In the genomic region with DNA sequence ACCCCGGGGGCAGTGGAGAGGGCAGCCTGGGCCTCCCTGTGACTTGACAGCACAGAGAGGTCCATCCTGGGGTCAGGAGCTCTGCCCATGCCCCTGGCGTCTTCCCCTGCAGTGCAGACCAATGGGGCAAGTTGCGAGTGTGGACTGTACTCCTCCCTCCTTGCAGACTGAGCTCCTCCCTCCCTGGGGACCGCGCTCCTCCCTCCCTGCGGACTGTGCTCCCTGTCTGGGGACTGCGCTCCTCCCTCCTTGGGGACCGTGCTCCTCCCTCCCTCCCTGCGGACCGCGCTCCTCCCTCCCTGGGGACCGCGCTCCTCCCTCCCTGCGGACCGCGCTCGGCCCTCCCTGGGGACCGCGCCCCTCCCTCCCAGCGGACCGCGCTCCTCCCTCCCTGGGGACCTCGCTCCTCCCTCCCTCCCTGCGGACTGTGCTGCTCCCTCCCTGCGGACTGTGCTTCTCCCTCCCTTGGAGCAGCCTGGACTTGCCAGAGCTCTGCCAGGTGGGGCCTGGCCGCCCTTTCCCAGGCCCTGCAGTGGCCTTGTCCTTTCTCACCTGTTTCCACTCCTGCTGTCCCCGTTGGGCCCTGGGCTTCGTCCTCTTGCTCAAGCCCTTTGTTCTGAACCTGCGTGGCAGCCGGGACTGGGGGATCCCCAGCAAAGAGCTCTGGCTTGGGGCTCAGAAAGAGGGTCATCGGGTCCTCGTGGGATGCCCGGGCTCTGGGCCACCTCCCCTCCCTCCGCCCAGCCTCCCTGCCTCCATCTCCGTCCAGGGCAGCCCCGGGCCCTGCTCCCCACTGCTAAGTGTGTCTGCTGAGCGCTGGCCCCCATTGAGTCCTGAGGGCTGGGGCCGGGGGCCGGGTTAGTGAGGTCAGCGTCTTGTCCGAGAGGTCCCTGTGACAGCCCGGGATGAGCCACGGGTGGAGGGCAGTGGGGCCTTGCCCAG, we compare ENCODE assay signal across 13 cellular contexts. TPM values are rescaled to one million over a fixed set of nuclear protein-coding genes. Genes with fewer than 3 reads are reported as not detected.
A peak's percentile ranks its signal among the peaks of the same experiment; 100 is the strongest.
DNase-seq lines count a peak whose midpoint lies in the region; ATAC-seq, FAIRE-seq and TF ChIP-seq lines count a peak whose summit lies in the region.
"Had no signal": no experiment of that assay in that cellular context is flagged by ENCODE, and none has a peak within 500 bp of the region (broad histone marks: within the 10 kb centered on the region; RNA-seq: fewer than 3 reads in every experiment).

No MANE protein-coding gene starts in this region.

- H4K20me1 ChIP-seq in HCT116 (ENCODE audit: insufficient read depth) = no peaks in the 10 kb centered on the region
- no peaks in the 10 kb centered on the region for H4K20me1 ChIP-seq in keratinocyte (ENCODE audit: control insufficient read depth, extremely low read depth, insufficient read depth, low read length)

- H3K27me3 ChIP-seq in HCT116 (ENCODE audit: insufficient read depth, low read length) (no peaks in the 10 kb centered on the region), keratinocyte (ENCODE audit: control insufficient read depth, extremely low read depth, insufficient read depth, low read length) (peaks cover 18% of the 10 kb centered on the region)
- H3K27me3 ChIP-seq: SJSA1 had no signal

- no peaks in the 10 kb centered on the region; the same call in 1 of the 2 replicates for H3K27me3 Mint-ChIP-seq in WTC11 (ENCODE audit: low read depth)

- intact Hi-C loops in HCT116 (cut with micrococcal nuclease) = no loop called here

- FAIRE-seq in keratinocyte (lab: Jason Lieb, UNC) (peak; percentile 26), GM19239 (lab: Jason Lieb, UNC) (no peak)
- FAIRE-seq: frontal cortex had no signal

- H3K79me2 ChIP-seq in HCT116 (ENCODE audit: insufficient read depth, low read length) (no peaks in the 10 kb centered on the region), keratinocyte (ENCODE audit: control insufficient read depth, insufficient read depth, low read length) (no peaks in the 10 kb centered on the region)

- TF ChIP-seq CTCF in 22Rv1 (IDR thresholded peaks at IDR 0.05) (no peak), HCT116 (IDR thresholded peaks at IDR 0.05 in 2 of 3, conservative IDR thresholded peaks at IDR 0.05 in 1 of 3; ENCODE audit: borderline replicate concordance in 1 of 3, insufficient read depth in 1 of 3, low read depth in 2 of 3, low read length in 2 of 3) (no peak), WTC11 (IDR thresholded peaks at IDR 0.05) (no peak), keratinocyte (optimal IDR thresholded peaks at IDR 0.05 in 1 of 3, IDR thresholded peaks at IDR 0.05 in 1 of 3, conservative IDR thresholded peaks at IDR 0.05 in 1 of 3; ENCODE audit: extremely low read depth in 1 of 3, insufficient read depth in 2 of 3, low read length in 3 of 3) (no peak)

- no peak overlapping the region for H3K27ac Mint-ChIP-seq in WTC11
- H3K27ac Mint-ChIP-seq: activated CD8-positive, alpha-beta T cell treated with anti-CD3 and anti-CD28 coated beads, Interleukin-2, amount 10 ng/mL, durations not matched to agents 7 days and 5 days had no signal

- dilution Hi-C loops in keratinocyte (cut with MboI; ENCODE audit: extremely low pct_ligation_motif_present, low sequenced_read_pairs) = no loop called here

- H3K4me2 ChIP-seq in HCT116 (ENCODE audit: low read length) (no peak overlapping the region), keratinocyte (ENCODE audit: control insufficient read depth, extremely low read depth, insufficient read depth, low read depth, low read length) (peak overlapping the region; percentile 51)

- peaks cover 12% of the 10 kb centered on the region for H3K36me3 Mint-ChIP-seq in WTC11

- TF ChIP-seq POLR2A in HCT116 (IDR thresholded peaks at IDR 0.05; ENCODE audit: borderline replicate concordance, extremely low read depth, insufficient read depth, insufficient read length) = no peak

- CTCF ChIA-PET in HCT116 (lab: Charles Lee) = no interaction called here
- CTCF ChIA-PET in WTC11 (lab: Charles Lee) = interaction anchor here (0.7 to 1.2 kb wide), 3 partner anchors 79 to 150 kb away, joined by 3 read pairs; no protein-coding TSS in a partner anchor

- H3K9ac ChIP-seq in HCT116 (ENCODE audit: low read length) = no peak overlapping the region
- H3K9ac ChIP-seq in keratinocyte (ENCODE audit: control insufficient read depth, extremely low read depth, insufficient read depth, low read length) = no peak overlapping the region

- TF ChIP-seq RAD21 in HCT116 (IDR thresholded peaks at IDR 0.05; ENCODE audit: low read depth) = no peak

- H3K9me3 ChIP-seq in HCT116 (ENCODE audit: control insufficient read depth in 1 of 2, insufficient read depth in 1 of 2, low read depth in 1 of 2, low read length in 2 of 2) (no peaks in the 10 kb centered on the region), keratinocyte (ENCODE audit: control insufficient read depth, low read depth, low read length) (no peaks in the 10 kb centered on the region)
- H3K9me3 ChIP-seq: SJSA1 had no signal

- ATAC-seq in HCT116 (peak; percentile 12; the same call in 1 of the 2 replicates), WTC11 (peak; percentile 23), HG02678 (IDR thresholded peaks at IDR 0.05; ENCODE audit: unreplicated experiment) (no peak)
- ATAC-seq: activated CD8-positive, alpha-beta T cell treated with anti-CD3 and anti-CD28 coated beads, Interleukin-2, amount 10 ng/mL, durations not matched to agents 7 days and 5 days had no signal

- H3K27ac ChIP-seq in 22Rv1 = peak overlapping the region; percentile 75
- no peak overlapping the region for H3K27ac ChIP-seq in HCT116 (ENCODE audit: low read depth, low read length)
- no peak overlapping the region for H3K27ac ChIP-seq in keratinocyte (ENCODE audit: control insufficient read depth, insufficient read depth, low read length)
- H3K27ac ChIP-seq: SJSA1 had no signal

- RAD21 ChIA-PET in HCT116 (lab: Charles Lee; ENCODE audit: low non-redundant PET in 1 of 2, low total read pairs in 2 of 2, uncharacterized antibody in 2 of 2, unreplicated experiment in 2 of 2) = interaction anchor here in 1 of 2 experiments (0.7 kb wide), 1 partner anchor 115 kb away, joined by 3 read pairs; no protein-coding TSS in a partner anchor

- peaks cover 2 to 19% of the 10 kb centered on the region in 2 experiments; a peak in 2 of 4 replicates for H3K4me1 ChIP-seq in HCT116 (ENCODE audit: control insufficient read depth in 1 of 2, insufficient read depth in 2 of 2, low read length in 2 of 2)
- H3K4me1 ChIP-seq in keratinocyte (ENCODE audit: control insufficient read depth, extremely low read depth, insufficient read depth, low read length) = peaks cover 14% of the 10 kb centered on the region
- H3K4me1 ChIP-seq: SJSA1 had no signal

- no peak overlapping the region for H3K4me3 Mint-ChIP-seq in WTC11
- H3K4me3 Mint-ChIP-seq: activated CD8-positive, alpha-beta T cell treated with anti-CD3 and anti-CD28 coated beads, Interleukin-2, amount 10 ng/mL, durations not matched to agents 7 days and 5 days had no signal

- no peaks in the 10 kb centered on the region for H3K9me1 ChIP-seq in keratinocyte (ENCODE audit: control insufficient read depth, extremely low read depth, insufficient read depth, low read length)

- H2AFZ ChIP-seq in HCT116 (ENCODE audit: low read depth, low read length, poor library complexity, severe bottlenecking) (no peak overlapping the region), keratinocyte (ENCODE audit: control insufficient read depth, low read length) (no peak overlapping the region)

- no peaks in the 10 kb centered on the region for H3K4me1 Mint-ChIP-seq in WTC11

- H3K4me3 ChIP-seq in HCT116 (replicated peaks in 1 of 2; ENCODE audit: low read depth in 1 of 2, low read length in 2 of 2) = no peak overlapping the region
- H3K4me3 ChIP-seq in keratinocyte (ENCODE audit: control insufficient read depth in 2 of 3, extremely low read depth in 1 of 3, insufficient read depth in 2 of 3, low read depth in 1 of 3, low read length in 3 of 3) = no peak overlapping the region
- H3K4me3 ChIP-seq: SJSA1 had no signal

- POLR2A ChIA-PET in HCT116 (lab: Charles Lee) (no interaction called here), WTC11 (lab: Charles Lee) (interaction anchor here (0.6 to 0.7 kb wide), 2 partner anchors 125 to 396 kb away, joined by 3 read pairs; a partner anchor contains a TSS)

- H3K9me3 Mint-ChIP-seq in WTC11 = no peaks in the 10 kb centered on the region

- DNase-seq in HCT116 (ENCODE audit: low read depth, low spot score) = no peak
- no peak for DNase-seq in WTC11 (ENCODE audit: low spot score)
- no peak for DNase-seq in keratinocyte (ENCODE audit: low read depth, low spot score)
- no peak for DNase-seq in GM19239 (ENCODE audit: insufficient read length, low spot score)
- no peak for DNase-seq in HCEC 1CT
- DNase-seq in NOMO-1 treated with dmso at 0.1 percent for 144 hours (lab: John Stamatoyannopoulos, UW; ENCODE audit: unreplicated experiment) = no peak
- DNase-seq: activated CD8-positive, alpha-beta T cell treated with anti-CD3 and anti-CD28 coated beads, Interleukin-2, amount 10 ng/mL, durations not matched to agents 7 days and 5 days; activated gamma-delta T cell; NCI-H187 treated with DMSO at 0.1 percent for 48 hours had no signal

- H3K36me3 ChIP-seq in HCT116 (ENCODE audit: control insufficient read depth in 1 of 2, insufficient read depth in 2 of 2, low read length in 2 of 2) (peaks cover 2 to 10% of the 10 kb centered on the region in 2 experiments; a peak in 2 of 4 replicates), keratinocyte (ENCODE audit: control insufficient read depth in 2 of 2, extremely low read depth in 1 of 2, insufficient read depth in 2 of 2, low read length in 2 of 2) (peaks cover 3 to 5% of the 10 kb centered on the region in 2 experiments)

- BruUV-seq in HCT116 (replicated peaks; lab: Mats Ljungman, UMichigan) = no TSS peak

- no peaks in the 10 kb centered on the region for H3K9me2 ChIP-seq in HCT116 (ENCODE audit: insufficient read depth)

RNA-seq across cellular contexts. Expression of a gene that starts 6.8 kb away (rescaled TPM):
- total RNA-seq in HCT116 (2021; ENCODE audit: unreplicated experiment) (102 TPM), WTC11 (2021) (27.7 to 33.6 TPM (median 28.9 TPM) in 3 replicates)
- polyA plus RNA-seq in HCT116 (2012) = 105 and 119 TPM in 2 replicates
- 5.7 to 15.6 TPM (median 7.6 TPM) in 3 replicates for polyA plus RNA-seq in keratinocyte
- polyA plus RNA-seq in keratinocyte (2011; ENCODE audit: low read depth) = 2.3 TPM
- 5.4 and 11.0 TPM in 2 replicates for polyA plus RNA-seq in keratinocyte (2011; cell fraction: cytosol; rRNA removed)
- 2.8 and 4.4 TPM in 2 replicates for polyA plus RNA-seq in keratinocyte (2011; cell fraction: nucleus; rRNA removed)
- 7.6 and 8.1 TPM in 2 replicates for polyA plus RNA-seq in keratinocyte (2012; ENCODE audit: low replicate concordance)
- 3.4 to 8.3 TPM (median 7.1 TPM) in 3 replicates for polyA minus RNA-seq in keratinocyte
- polyA minus RNA-seq in keratinocyte (2011; cell fraction: cytosol; rRNA and poly(A)+ RNA removed) = 12.1 TPM
- polyA minus RNA-seq in keratinocyte (2011; cell fraction: nucleus; rRNA and poly(A)+ RNA removed) = 1.3 and 1.5 TPM in 2 replicates

RNA-seq across cellular contexts. Expression of a gene that starts 10.8 kb away (rescaled TPM):
- 114 TPM for total RNA-seq in HCT116 (2021; ENCODE audit: unreplicated experiment)
- 110 and 137 TPM in 2 replicates for polyA plus RNA-seq in HCT116 (2012)
- total RNA-seq in WTC11 (2021) = 136 to 149 TPM (median 139 TPM) in 3 replicates
- polyA plus RNA-seq in keratinocyte = 23.2 to 52.1 TPM (median 41.3 TPM) in 3 replicates
- polyA plus RNA-seq in keratinocyte (2011; ENCODE audit: low read depth) = 11.3 TPM
- polyA plus RNA-seq in keratinocyte (2011; cell fraction: cytosol; rRNA removed) = 24.0 and 90.4 TPM in 2 replicates
- 28.1 and 45.9 TPM in 2 replicates for polyA plus RNA-seq in keratinocyte (2011; cell fraction: nucleus; rRNA removed)
- polyA plus RNA-seq in keratinocyte (2012; ENCODE audit: low replicate concordance) = 53.3 and 67.2 TPM in 2 replicates
- polyA minus RNA-seq in keratinocyte = 23.6 to 24.5 TPM (median 24.1 TPM) in 3 replicates
- 179 TPM for polyA minus RNA-seq in keratinocyte (2011; cell fraction: cytosol; rRNA and poly(A)+ RNA removed)
- 21.3 and 24.1 TPM in 2 replicates for polyA minus RNA-seq in keratinocyte (2011; cell fraction: nucleus; rRNA and poly(A)+ RNA removed)

RNA-seq across cellular contexts. Expression of a gene that starts 12.9 kb away (rescaled TPM):
- 191 TPM for total RNA-seq in HCT116 (2021; ENCODE audit: unreplicated experiment)
- 98.2 and 111 TPM in 2 replicates for polyA plus RNA-seq in HCT116 (2012)
- total RNA-seq in WTC11 (2021) = 338 to 360 TPM (median 339 TPM) in 3 replicates
- 56.4 to 99.2 TPM (median 71.6 TPM) in 3 replicates for polyA plus RNA-seq in keratinocyte
- polyA plus RNA-seq in keratinocyte (2011; ENCODE audit: low read depth) = 75.7 TPM
- polyA plus RNA-seq in keratinocyte (2011; cell fraction: cytosol; rRNA removed) = 33.6 and 50.2 TPM in 2 replicates
- polyA plus RNA-seq in keratinocyte (2011; cell fraction: nucleus; rRNA removed) = 72.0 and 80.3 TPM in 2 replicates
- 35.2 and 91.1 TPM in 2 replicates for polyA plus RNA-seq in keratinocyte (2012; ENCODE audit: low replicate concordance)
- 24.9 to 70.2 TPM (median 27.3 TPM) in 3 replicates for polyA minus RNA-seq in keratinocyte
- polyA minus RNA-seq in keratinocyte (2011; cell fraction: cytosol; rRNA and poly(A)+ RNA removed) = 40.5 TPM
- polyA minus RNA-seq in keratinocyte (2011; cell fraction: nucleus; rRNA and poly(A)+ RNA removed) = 20.7 and 38.5 TPM in 2 replicates

RNA-seq across cellular contexts. Expression of a gene that starts 43.7 kb away (rescaled TPM):
- total RNA-seq in HCT116 (2021; ENCODE audit: unreplicated experiment) = 1,862 TPM
- polyA plus RNA-seq in HCT116 (2012) = 2,807 and 2,860 TPM in 2 replicates
- 1,932 to 2,169 TPM (median 2,158 TPM) in 3 replicates for total RNA-seq in WTC11 (2021)
- polyA plus RNA-seq in keratinocyte = 795 to 1,391 TPM (median 803 TPM) in 3 replicates
- polyA plus RNA-seq in keratinocyte (2011; ENCODE audit: low read depth) = 362 TPM
- 749 and 1,693 TPM in 2 replicates for polyA plus RNA-seq in keratinocyte (2011; cell fraction: cytosol; rRNA removed)
- polyA plus RNA-seq in keratinocyte (2011; cell fraction: nucleus; rRNA removed) = 422 and 446 TPM in 2 replicates
- 1,800 and 1,869 TPM in 2 replicates for polyA plus RNA-seq in keratinocyte (2012; ENCODE audit: low replicate concordance)
- 373 to 635 TPM (median 449 TPM) in 3 replicates for polyA minus RNA-seq in keratinocyte
- polyA minus RNA-seq in keratinocyte (2011; cell fraction: cytosol; rRNA and poly(A)+ RNA removed) = 1,642 TPM
- polyA minus RNA-seq in keratinocyte (2011; cell fraction: nucleus; rRNA and poly(A)+ RNA removed) = 171 and 204 TPM in 2 replicates

RNA-seq across cellular contexts. Expression of a gene that starts 55.4 kb away (rescaled TPM):
- total RNA-seq in HCT116 (2021; ENCODE audit: unreplicated experiment) = 1.6 TPM
- polyA plus RNA-seq in HCT116 (2012) = 0.62 and 0.66 TPM in 2 replicates
- total RNA-seq in WTC11 (2021) = 1.0 to 1.4 TPM (median 1.1 TPM) in 3 replicates
- polyA plus RNA-seq in keratinocyte = 0.01 to 0.05 TPM (median 0.01 TPM) in 3 replicates
- not detected for polyA plus RNA-seq in keratinocyte (2011; ENCODE audit: low read depth)
- polyA plus RNA-seq in keratinocyte (2011; cell fraction: cytosol; rRNA removed) = 0.01 and 0.03 TPM in 2 replicates
- polyA plus RNA-seq in keratinocyte (2011; cell fraction: nucleus; rRNA removed) = 0.08 and 0.11 TPM in 2 replicates
- 0.16 and 0.20 TPM in 2 replicates for polyA plus RNA-seq in keratinocyte (2012; ENCODE audit: low replicate concordance)
- polyA minus RNA-seq in keratinocyte = 0.03 to 0.13 TPM in 2 of 3 replicates, not detected in the other
- not detected for polyA minus RNA-seq in keratinocyte (2011; cell fraction: cytosol; rRNA and poly(A)+ RNA removed)
- polyA minus RNA-seq in keratinocyte (2011; cell fraction: nucleus; rRNA and poly(A)+ RNA removed) = 0.21 and 0.54 TPM in 2 replicates
- total RNA-seq: activated CD8-positive, alpha-beta T cell treated with anti-CD3 and anti-CD28 coated beads, Interleukin-2, amount 10 ng/mL, durations not matched to agents 7 days and 5 days; SJSA1 had no signal
